ENCODE assay signal across 17 cellular contexts in genomic region chr16:68111379-68111778, GRCh38.
"Had no signal": no experiment of that assay in that cellular context is flagged by ENCODE, and none has a peak within 500 bp of the region (broad histone marks: within the 10 kb centered on the region; RNA-seq: fewer than 3 reads in every experiment).

No MANE protein-coding gene starts in this region.

- ATAC-seq: right cardiac atrium; stimulated activated naive CD8-positive, alpha-beta T cell treated with anti-CD3 and anti-CD28 coated beads, Interleukin-15, amount 100 ng/mL, for 72 hours; WTC11 had no signal

- H3K9me3 ChIP-seq: prostate gland, uterus had no signal

- H3K27ac ChIP-seq: epithelial cell of prostate, hepatocyte, neural progenitor cell, prostate gland, skin epidermis, suprapubic skin, transverse colon, uterus had no signal

- H3K4me3 Mint-ChIP-seq: activated naive CD4-positive, alpha-beta T cell treated with anti-CD3 and anti-CD28 coated beads for 36 hours; endodermal cell; mesothelial cell of epicardium; neural progenitor cell; stimulated activated naive CD8-positive, alpha-beta T cell treated with anti-CD3 and anti-CD28 coated beads, Interleukin-15, amount 100 ng/mL, for 72 hours; WTC11 had no signal

- H3K27ac Mint-ChIP-seq: endodermal cell; mesothelial cell of epicardium; neural progenitor cell; stimulated activated naive CD8-positive, alpha-beta T cell treated with anti-CD3 and anti-CD28 coated beads, Interleukin-15, amount 100 ng/mL, for 72 hours; WTC11 had no signal

- H3K27me3 ChIP-seq: hepatocyte, neural progenitor cell, suprapubic skin, transverse colon, uterus had no signal

- H3K4me1 Mint-ChIP-seq: mesothelial cell of epicardium, neural progenitor cell, WTC11 had no signal

- DNase-seq: activated CD4-positive, alpha-beta T cell treated with anti-CD3 and anti-CD28 coated beads for 4 hours; activated naive CD4-positive, alpha-beta T cell treated with anti-CD3 and anti-CD28 coated beads for 36 hours; endodermal cell; foreskin fibroblast; islet precursor cell; right cardiac atrium; stimulated activated naive CD8-positive, alpha-beta T cell treated with anti-CD3 and anti-CD28 coated beads, Interleukin-15, amount 100 ng/mL, for 72 hours; transverse colon; uterus had no signal

- H3K27me3 Mint-ChIP-seq: stimulated activated naive CD8-positive, alpha-beta T cell treated with anti-CD3 and anti-CD28 coated beads, Interleukin-15, amount 100 ng/mL, for 72 hours had no signal
